17 cellular contexts compared by ENCODE assay signal in genomic region chr13:39130298-39130697, GRCh38.
"Had no signal": no experiment of that assay in that cellular context is flagged by ENCODE, and none has a peak within 500 bp of the region (broad histone marks: within the 10 kb centered on the region; RNA-seq: fewer than 3 reads in every experiment).

No MANE protein-coding gene starts in this region.

- DNase-seq: activated CD4-positive, alpha-beta T cell treated with anti-CD3 and anti-CD28 coated beads for 48 hours; activated CD8-positive, alpha-beta memory T cell treated with anti-CD3 and anti-CD28 coated beads, Interleukin-2, amount 50 U/mL, for 4 hours; activated CD8-positive, alpha-beta T cell treated with anti-CD3 and anti-CD28 coated beads, Interleukin-2, amount 10 ng/mL, durations not matched to agents 7 days and 5 days; activated gamma-delta T cell; activated T-cell treated with anti-CD3 and anti-CD28 coated beads, Interleukin-2, amount 50 U/mL, for 48 hours; body of pancreas; central memory CD4-positive, alpha-beta T cell; colonic mucosa; esophagus squamous epithelium; hippocampal formation; left cardiac atrium; lower lobe of right lung; ovary; trophoblast cell had no signal

- H3K9me3 ChIP-seq: body of pancreas, colonic mucosa, esophagus squamous epithelium, lower lobe of right lung, ovary, suprapubic skin had no signal

- H3K27me3 ChIP-seq: body of pancreas, colonic mucosa, ovary, suprapubic skin had no signal

- H3K27ac ChIP-seq: body of pancreas, colonic mucosa, esophagus squamous epithelium, lower lobe of right lung, ovary, suprapubic skin had no signal

- H3K4me3 ChIP-seq: body of pancreas, colonic mucosa, esophagus squamous epithelium, lower lobe of right lung, ovary, suprapubic skin had no signal

- H3K4me1 ChIP-seq: body of pancreas, colonic mucosa, esophagus squamous epithelium, lower lobe of right lung, suprapubic skin had no signal

- H3K36me3 ChIP-seq: colonic mucosa, esophagus squamous epithelium, lower lobe of right lung, ovary, suprapubic skin had no signal

- ATAC-seq: activated CD8-positive, alpha-beta T cell treated with anti-CD3 and anti-CD28 coated beads, Interleukin-2, amount 10 ng/mL, durations not matched to agents 7 days and 5 days; activated naive CD4-positive, alpha-beta T cell treated with anti-CD3 and anti-CD28 coated beads, Interleukin-2, amount 50 U/mL, for 72 hours; body of pancreas; left cardiac atrium; lower lobe of right lung; sciatic nerve had no signal
